17 cellular contexts compared by ENCODE assay signal in the genomic region with DNA sequence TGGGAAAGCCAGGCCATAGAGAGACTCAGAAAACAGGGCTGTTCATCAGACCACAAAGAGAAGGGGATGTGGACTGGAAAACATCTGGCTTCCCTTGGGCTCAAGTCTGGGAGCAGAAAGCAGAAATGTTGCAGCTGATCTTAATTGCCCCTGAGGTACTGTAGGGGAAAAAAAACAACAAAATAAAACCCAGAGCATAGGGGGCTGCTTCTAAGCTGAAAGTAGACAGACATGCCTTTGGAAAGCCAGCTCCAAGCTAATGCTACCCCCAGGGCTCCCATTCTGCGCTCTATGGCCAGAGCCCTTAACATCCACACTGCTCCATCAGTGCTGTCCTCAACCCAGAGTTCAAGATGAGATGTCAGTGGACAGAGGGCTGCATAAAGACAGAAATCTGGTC. TPM values are rescaled to one million over a fixed set of nuclear protein-coding genes. Genes with fewer than 3 reads are reported as not detected.
DNase-seq lines count a peak whose midpoint lies in the region; ATAC-seq and TF ChIP-seq lines count a peak whose summit lies in the region.
"Had no signal": no experiment of that assay in that cellular context is flagged by ENCODE, and none has a peak within 500 bp of the region (broad histone marks: within the 10 kb centered on the region; RNA-seq: fewer than 3 reads in every experiment).

No MANE protein-coding gene starts in this region.

- H3K27me3 Mint-ChIP-seq in immature natural killer cell (ENCODE audit: low read depth in 3 of 3) = peaks cover 10 to 20% (median 17%) of the 10 kb centered on the region in 3 donors

- POLR2A ChIA-PET in SK-N-SH (lab: Yijun Ruan, JAX) = interaction anchor here (1.1 to 4.9 kb wide), 12 partner anchors 10 to 221 kb away, joined by 3 to 69 read pairs (median 8); a partner anchor contains a TSS

- H3K27ac Mint-ChIP-seq in immature natural killer cell = no peak overlapping the region
- H3K27ac Mint-ChIP-seq: T-cell had no signal

- peaks cover 0 to 1% (median 0%) of the 10 kb centered on the region in 6 donors for H3K9me3 Mint-ChIP-seq in immature natural killer cell
- H3K9me3 Mint-ChIP-seq: activated T-cell treated with anti-CD3 and anti-CD28 coated beads, Interleukin-2, amount 50 U/mL, for 4 hours; T-cell had no signal

- peak in 1 of 2 experiments; percentile 91; a peak in 2 of 4 replicates for TF ChIP-seq EP300 in SK-N-SH (IDR thresholded peaks at IDR 0.05; ENCODE audit: borderline replicate concordance in 1 of 2, low read depth in 1 of 2, low read length in 1 of 2)

- peaks cover 23% of the 10 kb centered on the region for H3F3A ChIP-seq in SK-N-SH (replicated peaks; ENCODE audit: insufficient read depth)

- H3K4me2 ChIP-seq in SK-N-SH = no peak overlapping the region

- no peak overlapping the region for H2AFZ ChIP-seq in SK-N-SH (ENCODE audit: low read depth)

- H3K27ac ChIP-seq in SK-N-SH (ENCODE audit: low read depth in 2 of 2, low read length in 1 of 2) (peak overlapping the region in 1 of 2 experiments; percentile 94; a peak in 2 of 4 replicates), iPS-20b (ENCODE audit: low read length) (no peak overlapping the region)

- H3K4me1 ChIP-seq in SK-N-SH (ENCODE audit: control insufficient read depth in 1 of 2, insufficient read depth in 2 of 2, low read depth in 1 of 2, low read length in 1 of 2) (peaks cover 11 to 33% of the 10 kb centered on the region in 2 experiments; a peak in 3 of 4 replicates), iPS-20b (ENCODE audit: insufficient read depth, low read length) (peaks cover 15% of the 10 kb centered on the region)

- no peak for TF ChIP-seq CTCF in SK-N-SH (IDR thresholded peaks at IDR 0.05)

- peaks cover 7 to 10% of the 10 kb centered on the region in 2 donors for H3K4me1 Mint-ChIP-seq in immature natural killer cell

- H3K36me3 Mint-ChIP-seq in immature natural killer cell = no peaks in the 10 kb centered on the region
- H3K36me3 Mint-ChIP-seq: T-cell had no signal

- H4K20me1 ChIP-seq in SK-N-SH (ENCODE audit: insufficient read depth) = no peaks in the 10 kb centered on the region

- DNase-seq in D341Med (ENCODE audit: low spot score) (peak; percentile 6), SK-N-SH (peak; percentile 83), retina (peak; percentile 77), immature natural killer cell (no peak), dedifferentiated amniotic fluid mesenchymal stem cell (ENCODE audit: extremely low spot score) (no peak)
- DNase-seq: activated CD4-positive, CD25-positive, alpha-beta regulatory T cell treated with anti-CD3 and anti-CD28 coated beads, Interleukin-2, amount 50 U/mL, for 72 hours; activated T-cell treated with anti-CD3 and anti-CD28 coated beads, Interleukin-2, amount 50 U/mL, for 4 hours; head of caudate nucleus; mammary epithelial cell; MV-4-11; NCI-H226; stimulated activated CD4-positive, alpha-beta T cell treated with anti-CD3 and anti-CD28 coated beads, Interleukin-2, amount 100 ng/mL, for 24 hours; T-cell had no signal

- no peak for ATAC-seq in GM18498 (IDR thresholded peaks at IDR 0.05; ENCODE audit: unreplicated experiment)
- no peak for ATAC-seq in HG02623 (IDR thresholded peaks at IDR 0.05; ENCODE audit: unreplicated experiment)
- ATAC-seq: activated T-cell treated with anti-CD3 and anti-CD28 coated beads, Interleukin-2, amount 50 U/mL, for 4 hours; T-cell had no signal

- H3K4me3 Mint-ChIP-seq in immature natural killer cell = no peak overlapping the region
- H3K4me3 Mint-ChIP-seq: activated T-cell treated with anti-CD3 and anti-CD28 coated beads, Interleukin-2, amount 50 U/mL, for 4 hours had no signal

- H3K4me3 ChIP-seq in SK-N-SH (ENCODE audit: low read depth in 2 of 2, low read length in 1 of 2) (no peak overlapping the region), iPS-20b (ENCODE audit: low read length) (no peak overlapping the region)

- H3K27me3 ChIP-seq in SK-N-SH (ENCODE audit: insufficient read depth) (no peaks in the 10 kb centered on the region), iPS-20b (ENCODE audit: insufficient read depth, low read length) (peaks cover 32% of the 10 kb centered on the region)
- H3K27me3 ChIP-seq: ovary had no signal

- H3K36me3 ChIP-seq in SK-N-SH (replicated peaks in 1 of 2; ENCODE audit: control insufficient read depth in 1 of 2, insufficient read depth in 2 of 2, low read length in 1 of 2) (no peaks in the 10 kb centered on the region), iPS-20b (ENCODE audit: insufficient read depth, low read depth, low read length) (no peaks in the 10 kb centered on the region)
- H3K36me3 ChIP-seq: ovary had no signal

- CTCF ChIA-PET in SK-N-SH (lab: Yijun Ruan, JAX) = interaction anchor here (1.0 to 4.2 kb wide), 11 partner anchors 10 to 223 kb away, joined by 3 to 31 read pairs (median 13); a partner anchor contains a TSS

- H3K9me3 ChIP-seq in SK-N-SH (no peaks in the 10 kb centered on the region), iPS-20b (ENCODE audit: insufficient read depth, low read depth, low read length) (no peaks in the 10 kb centered on the region)
- H3K9me3 ChIP-seq: ovary had no signal

- H3K9me2 ChIP-seq in SK-N-SH = no peaks in the 10 kb centered on the region

- TF ChIP-seq RAD21 in SK-N-SH (IDR thresholded peaks at IDR 0.05; ENCODE audit: low read length) = peak; percentile 10; the same call in 1 of the 2 replicates

- WGBS in SK-N-SH (ENCODE audit: low lambda C conversion rate) = no CpG with 5 or more reads among the region's 1 CpG

- H3K9ac ChIP-seq in SK-N-SH = no peak overlapping the region
- 0 out of 2 replicates have a peak overlapping the region, but pooled peaks have one; percentile 64 for H3K9ac ChIP-seq in iPS-20b (ENCODE audit: low read depth, low read length)

- peaks cover 9% of the 10 kb centered on the region; the same call in 1 of the 2 replicates for H3K79me2 ChIP-seq in SK-N-SH (ENCODE audit: insufficient read depth)

TF ChIP-seq in SK-N-SH, 30 proteins besides CTCF, POLR2A, EP300 and RAD21:
- TF ChIP-seq YY1 (IDR thresholded peaks at IDR 0.05; ENCODE audit: low read depth) (no peak), MXI1 (IDR thresholded peaks at IDR 0.05; ENCODE audit: low read depth, low read length) (0 out of 2 replicates have a peak, but pooled peaks have one; percentile 51), NFIC (IDR thresholded peaks at IDR 0.05; ENCODE audit: borderline replicate concordance) (no peak), TEAD4 (IDR thresholded peaks at IDR 0.05; ENCODE audit: borderline replicate concordance, insufficient read depth) (no peak), RCOR1 (IDR thresholded peaks at IDR 0.05; ENCODE audit: low read length) (peak; percentile 96), FOXJ3 (CRISPR knock-in tag; IDR thresholded peaks at IDR 0.05) (peak; percentile 40; the same call in 1 of the 2 replicates), POLR2AphosphoS5 (IDR thresholded peaks at IDR 0.05; ENCODE audit: low read depth, low read length) (peak; percentile 19; the same call in 1 of the 2 replicates), CHD2 (IDR thresholded peaks at IDR 0.05; ENCODE audit: low read length, partially characterized antibody) (peak; percentile 83), RXRA (IDR thresholded peaks at IDR 0.05; ENCODE audit: borderline replicate concordance, low read depth) (no peak), TCF12 (IDR thresholded peaks at IDR 0.05) (peak; percentile 49; the same call in 1 of the 2 replicates)
- TF ChIP-seq, protein P1, sequence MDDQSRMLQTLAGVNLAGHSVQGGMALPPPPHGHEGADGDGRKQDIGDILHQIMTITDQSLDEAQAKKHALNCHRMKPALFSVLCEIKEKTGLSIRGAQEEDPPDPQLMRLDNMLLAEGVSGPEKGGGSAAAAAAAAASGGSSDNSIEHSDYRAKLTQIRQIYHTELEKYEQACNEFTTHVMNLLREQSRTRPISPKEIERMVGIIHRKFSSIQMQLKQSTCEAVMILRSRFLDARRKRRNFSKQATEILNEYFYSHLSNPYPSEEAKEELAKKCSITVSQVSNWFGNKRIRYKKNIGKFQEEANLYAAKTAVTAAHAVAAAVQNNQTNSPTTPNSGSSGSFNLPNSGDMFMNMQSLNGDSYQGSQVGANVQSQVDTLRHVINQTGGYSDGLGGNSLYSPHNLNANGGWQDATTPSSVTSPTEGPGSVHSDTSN (IDR thresholded peaks at IDR 0.05) = no peak

RNA-seq across cellular contexts. Expression of a gene that starts 2.0 kb away (rescaled TPM):
- polyA plus RNA-seq in SK-N-SH (2012; rRNA removed) (24.4 and 31.1 TPM in 2 replicates), immature natural killer cell (under 1 TPM in 1 of 3 donors, not detected in 2; 0.48 TPM)
- polyA plus RNA-seq in SK-N-SH (2012; cell fraction: cytosol; rRNA removed) = 15.8 and 23.6 TPM in 2 replicates
- polyA plus RNA-seq in SK-N-SH (2012; cell fraction: nucleus; rRNA removed) = 23.4 and 33.0 TPM in 2 replicates

RNA-seq across cellular contexts. Expression of a gene that starts 11.6 kb away (rescaled TPM):
- 52.5 and 64.0 TPM in 2 replicates for polyA plus RNA-seq in SK-N-SH (2012; rRNA removed)
- 26.8 and 42.2 TPM in 2 replicates for polyA plus RNA-seq in SK-N-SH (2012; cell fraction: cytosol; rRNA removed)
- polyA plus RNA-seq in SK-N-SH (2012; cell fraction: nucleus; rRNA removed) = 133 and 150 TPM in 2 replicates
- polyA plus RNA-seq in immature natural killer cell = 100 to 1,000 TPM; 103 to 137 (median 121) TPM

RNA-seq across cellular contexts. Expression of a gene that starts 26.5 kb away (rescaled TPM):
- 83.5 and 95.5 TPM in 2 replicates for polyA plus RNA-seq in SK-N-SH (2012; rRNA removed)
- 65.2 and 68.4 TPM in 2 replicates for polyA plus RNA-seq in SK-N-SH (2012; cell fraction: cytosol; rRNA removed)
- polyA plus RNA-seq in SK-N-SH (2012; cell fraction: nucleus; rRNA removed) = 224 and 254 TPM in 2 replicates
- polyA plus RNA-seq in immature natural killer cell = 10 to 100 TPM; 27.4 to 39.3 (median 35.4) TPM

Comparison
In these comparisons a context has a peak if more than half of its experiments do, and no peak if none do; other contexts are left out.
1. DNase-seq: peak in D341Med (single experiment), SK-N-SH (single experiment) and retina (single experiment); none in immature natural killer cell (0 of 3) and dedifferentiated amniotic fluid mesenchymal stem cell (single experiment).
2. RNA of a gene that starts 2.0 kb away (polyA plus RNA-seq): 15.8 to 33.0 TPM in SK-N-SH; 0.48 TPM in immature natural killer cell; every median in the first group is over 10 times any median in the second.